ENCODE assay signal across 28 cellular contexts in genomic region chr6:144731229-144731628, GRCh38.
"Had no signal": no experiment of that assay in that cellular context is flagged by ENCODE, and none has a peak within 500 bp of the region (broad histone marks: within the 10 kb centered on the region; RNA-seq: fewer than 3 reads in every experiment).

No MANE protein-coding gene starts in this region.

- H2AFZ ChIP-seq: PC-9 had no signal

- H3K4me3 ChIP-seq: ascending aorta, cardiac muscle cell, colonic mucosa, PC-9 had no signal

- H3K4me2 ChIP-seq: PC-9 had no signal

- H3K27ac ChIP-seq: ascending aorta, cardiac muscle cell, colonic mucosa, PC-9, VCaP had no signal

- H3K4me1 ChIP-seq: ascending aorta, colonic mucosa had no signal

- H3K36me3 ChIP-seq: colonic mucosa had no signal

- ATAC-seq: activated CD8-positive, alpha-beta T cell treated with anti-CD3 and anti-CD28 coated beads for 36 hours had no signal

- DNase-seq: activated B cell treated with CpG ODN at 0.5 μM for 24 hours; activated CD4-positive, alpha-beta T cell treated with anti-CD3 and anti-CD28 coated beads for 48 hours; activated CD4-positive, CD25-positive, alpha-beta regulatory T cell treated with anti-CD3 and anti-CD28 coated beads, Interleukin-2, amount 50 U/mL, for 72 hours; activated CD8-positive, alpha-beta T cell treated with anti-CD3 and anti-CD28 coated beads for 36 hours; activated gamma-delta T cell; activated naive CD4-positive, alpha-beta T cell treated with Interleukin-2 at 50 U/mL for 16 hours; activated naive CD8-positive, alpha-beta T cell treated with anti-CD3 and anti-CD28 coated beads, Interleukin-2, amount 10 ng/mL, durations not matched to agents 7 days and 5 days; activated T-cell treated with anti-CD3 and anti-CD28 coated beads, Interleukin-2, amount 50 U/mL, for 24 hours; amygdala; colonic mucosa; NCI-H1092 treated with DMSO at 0.1 percent for 48 hours; NCI-H1436; NCI-H1694; NCI-H1930; NCI-H2081 treated with DMSO at 0.1 percent for 48 hours; NCI-H226; NCI-H524 treated with DMSO at 0.1 percent for 48 hours; NCI-H82; NK-92 treated with Interleukin-12 subunit alpha and Interleukin-12 subunit beta, amount 100 ng/mL, for 24 hours; PC-9; Right ventricle myocardium superior; SW 1271; T-helper 1 cell; T-helper 2 cell; T-helper 9 cell had no signal

- H3K27me3 ChIP-seq: ascending aorta, cardiac muscle cell, colonic mucosa had no signal

- H3K9me3 ChIP-seq: ascending aorta, colonic mucosa had no signal
